In the genomic region with DNA sequence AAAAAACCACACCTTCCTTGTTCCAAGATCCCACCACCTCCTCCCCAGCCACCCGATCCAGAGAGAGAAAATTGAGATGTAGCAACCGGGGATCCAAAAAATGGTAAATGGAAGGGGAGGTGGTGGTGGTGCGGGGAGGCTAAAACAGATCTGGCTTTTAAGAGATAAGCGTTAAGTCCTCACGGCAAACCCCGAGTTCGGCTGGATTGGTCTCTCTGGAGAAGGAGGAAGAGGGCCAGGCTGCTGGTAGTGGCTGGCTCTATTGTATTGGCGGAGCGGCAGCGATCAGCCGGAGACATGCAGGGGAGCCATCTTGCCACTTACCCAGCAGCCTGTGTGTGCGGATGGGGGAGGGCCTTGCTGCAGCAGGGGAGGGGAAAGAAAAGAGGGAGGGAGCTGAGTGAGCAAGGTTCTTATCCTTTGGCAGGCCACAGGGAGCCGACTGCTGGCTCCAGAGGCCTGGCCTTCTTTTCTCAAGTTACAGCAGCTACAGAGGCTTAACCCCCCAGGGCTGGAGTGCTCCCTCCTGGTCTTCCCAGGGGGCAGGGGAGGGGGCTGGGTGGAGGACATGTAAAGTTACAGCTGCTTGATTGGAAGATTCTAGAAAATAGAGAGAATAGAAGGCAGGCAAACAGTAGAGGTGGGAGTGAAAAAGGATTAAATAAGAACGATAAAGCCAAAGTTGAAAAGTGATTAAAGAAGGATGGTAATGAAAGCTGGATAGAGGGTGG, we compare ENCODE assay signal across 1 cellular context.
TF ChIP-seq lines count a peak whose summit lies in the region.

No MANE protein-coding gene starts in this region.

TF ChIP-seq in HEK293, 187 proteins besides CTCF, POLR2A, EP300 and RAD21 (continued from another document and continues in another):
- TF ChIP-seq ZNF449 (tag by site-specific recombination; IDR thresholded peaks at IDR 0.05) (peak; percentile 34; the same call in 1 of the 2 replicates), ZNF548 (tag by site-specific recombination; IDR thresholded peaks at IDR 0.05) (no peak), TRIM28 (IDR thresholded peaks at IDR 0.05; ENCODE audit: borderline replicate concordance, low read length) (peak; percentile 62; the same call in 1 of the 2 replicates), GLI2 (tag by site-specific recombination; IDR thresholded peaks at IDR 0.05; ENCODE audit: borderline replicate concordance, low read depth) (no peak), MEIS1 (CRISPR knock-in tag; IDR thresholded peaks at IDR 0.05; ENCODE audit: borderline replicate concordance) (no peak), ZNF214 (tag by site-specific recombination; IDR thresholded peaks at IDR 0.05; ENCODE audit: borderline replicate concordance) (no peak), ZNF776 (tag by site-specific recombination; IDR thresholded peaks at IDR 0.05; ENCODE audit: borderline replicate concordance) (no peak), ZNF549 (tag by site-specific recombination; IDR thresholded peaks at IDR 0.05) (no peak), PRDM1 (tag by site-specific recombination; IDR thresholded peaks at IDR 0.05) (0 out of 2 replicates have a peak, but pooled peaks have one; percentile 23), ZBTB8A (tag by site-specific recombination; IDR thresholded peaks at IDR 0.05) (no peak), SP2 (tag by site-specific recombination; IDR thresholded peaks at IDR 0.05) (peak; percentile 72), ZNF10 (tag by site-specific recombination; IDR thresholded peaks at IDR 0.05) (peak; percentile 100), PBX3 (CRISPR knock-in tag; IDR thresholded peaks at IDR 0.05) (no peak), ZNF133 (tag by site-specific recombination; IDR thresholded peaks at IDR 0.05) (no peak), ZNF837 (tag by site-specific recombination; IDR thresholded peaks at IDR 0.05) (no peak), ZNF692 (tag by site-specific recombination; IDR thresholded peaks at IDR 0.05) (peak; percentile 38; the same call in 1 of the 2 replicates), ZNF555 (tag by site-specific recombination; conservative IDR thresholded peaks at IDR 0.05) (no peak), ZNF146 (tag by site-specific recombination; IDR thresholded peaks at IDR 0.05) (no peak), ZNF366 (tag by site-specific recombination; conservative IDR thresholded peaks at IDR 0.05) (peak; percentile 84), ZBTB17 (tag by site-specific recombination; IDR thresholded peaks at IDR 0.05) (peak; percentile 88), KLF7 (tag by site-specific recombination; IDR thresholded peaks at IDR 0.05; ENCODE audit: borderline replicate concordance) (peak; percentile 27; the same call in 1 of the 2 replicates), ZNF660 (tag by site-specific recombination; IDR thresholded peaks at IDR 0.05) (no peak), ZNF221 (tag by site-specific recombination; IDR thresholded peaks at IDR 0.05; ENCODE audit: borderline replicate concordance) (no peak), ZNF513 (tag by site-specific recombination; IDR thresholded peaks at IDR 0.05) (no peak), GLIS1 (tag by site-specific recombination; IDR thresholded peaks at IDR 0.05) (peak; percentile 100), YY2 (tag by site-specific recombination; IDR thresholded peaks at IDR 0.05) (peak; percentile 52; the same call in 1 of the 2 replicates), ZNF530 (tag by site-specific recombination; IDR thresholded peaks at IDR 0.05; ENCODE audit: low read depth) (no peak), OVOL3 (tag by site-specific recombination; IDR thresholded peaks at IDR 0.05) (no peak), ZNF292 (tag by site-specific recombination; IDR thresholded peaks at IDR 0.05; ENCODE audit: borderline replicate concordance, low read depth) (no peak), ZNF747 (tag by site-specific recombination; IDR thresholded peaks at IDR 0.05) (no peak), SP7 (tag by site-specific recombination; IDR thresholded peaks at IDR 0.05) (peak; percentile 71), ZNF155 (tag by site-specific recombination; IDR thresholded peaks at IDR 0.05) (no peak), PRDM6 (tag by site-specific recombination; IDR thresholded peaks at IDR 0.05) (no peak), ZNF324 (tag by site-specific recombination; IDR thresholded peaks at IDR 0.05) (peak; percentile 25), ZNF785 (tag by site-specific recombination; IDR thresholded peaks at IDR 0.05) (no peak), KLF17 (tag by site-specific recombination; IDR thresholded peaks at IDR 0.05) (peak; percentile 55; the same call in 1 of the 2 replicates), ZNF391 (tag by site-specific recombination; IDR thresholded peaks at IDR 0.05; ENCODE audit: borderline replicate concordance, low read depth) (no peak), HOXC10 (CRISPR knock-in tag; IDR thresholded peaks at IDR 0.05) (no peak), ZBTB44 (tag by site-specific recombination; IDR thresholded peaks at IDR 0.05) (0 out of 2 replicates have a peak, but pooled peaks have one; percentile 51), ZSCAN23 (tag by site-specific recombination; IDR thresholded peaks at IDR 0.05) (0 out of 2 replicates have a peak, but pooled peaks have one; percentile 20), MZF1 (tag by site-specific recombination; IDR thresholded peaks at IDR 0.05; ENCODE audit: borderline replicate concordance) (0 out of 2 replicates have a peak, but pooled peaks have one; percentile 19), KLF9 (tag by site-specific recombination; IDR thresholded peaks at IDR 0.05; ENCODE audit: low read depth) (peak; percentile 43; the same call in 1 of the 2 replicates), ZNF664 (tag by site-specific recombination; IDR thresholded peaks at IDR 0.05) (no peak), ZNF585B (tag by site-specific recombination; IDR thresholded peaks at IDR 0.05) (no peak), KLF16 (tag by site-specific recombination; IDR thresholded peaks at IDR 0.05) (peak; percentile 44; the same call in 1 of the 2 replicates), ZNF701 (tag by site-specific recombination; IDR thresholded peaks at IDR 0.05) (no peak)
- TF ChIP-seq, protein P1, sequence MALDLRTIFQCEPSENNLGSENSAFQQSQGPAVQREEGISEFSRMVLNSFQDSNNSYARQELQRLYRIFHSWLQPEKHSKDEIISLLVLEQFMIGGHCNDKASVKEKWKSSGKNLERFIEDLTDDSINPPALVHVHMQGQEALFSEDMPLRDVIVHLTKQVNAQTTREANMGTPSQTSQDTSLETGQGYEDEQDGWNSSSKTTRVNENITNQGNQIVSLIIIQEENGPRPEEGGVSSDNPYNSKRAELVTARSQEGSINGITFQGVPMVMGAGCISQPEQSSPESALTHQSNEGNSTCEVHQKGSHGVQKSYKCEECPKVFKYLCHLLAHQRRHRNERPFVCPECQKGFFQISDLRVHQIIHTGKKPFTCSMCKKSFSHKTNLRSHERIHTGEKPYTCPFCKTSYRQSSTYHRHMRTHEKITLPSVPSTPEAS (tag by site-specific recombination; IDR thresholded peaks at IDR 0.05), result no peak
- TF ChIP-seq, protein P2, sequence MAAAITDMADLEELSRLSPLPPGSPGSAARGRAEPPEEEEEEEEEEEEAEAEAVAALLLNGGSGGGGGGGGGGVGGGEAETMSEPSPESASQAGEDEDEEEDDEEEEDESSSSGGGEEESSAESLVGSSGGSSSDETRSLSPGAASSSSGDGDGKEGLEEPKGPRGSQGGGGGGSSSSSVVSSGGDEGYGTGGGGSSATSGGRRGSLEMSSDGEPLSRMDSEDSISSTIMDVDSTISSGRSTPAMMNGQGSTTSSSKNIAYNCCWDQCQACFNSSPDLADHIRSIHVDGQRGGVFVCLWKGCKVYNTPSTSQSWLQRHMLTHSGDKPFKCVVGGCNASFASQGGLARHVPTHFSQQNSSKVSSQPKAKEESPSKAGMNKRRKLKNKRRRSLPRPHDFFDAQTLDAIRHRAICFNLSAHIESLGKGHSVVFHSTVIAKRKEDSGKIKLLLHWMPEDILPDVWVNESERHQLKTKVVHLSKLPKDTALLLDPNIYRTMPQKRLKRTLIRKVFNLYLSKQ (tag by site-specific recombination; IDR thresholded peaks at IDR 0.05; ENCODE audit: borderline replicate concordance), result no peak
- TF ChIP-seq, protein P3, sequence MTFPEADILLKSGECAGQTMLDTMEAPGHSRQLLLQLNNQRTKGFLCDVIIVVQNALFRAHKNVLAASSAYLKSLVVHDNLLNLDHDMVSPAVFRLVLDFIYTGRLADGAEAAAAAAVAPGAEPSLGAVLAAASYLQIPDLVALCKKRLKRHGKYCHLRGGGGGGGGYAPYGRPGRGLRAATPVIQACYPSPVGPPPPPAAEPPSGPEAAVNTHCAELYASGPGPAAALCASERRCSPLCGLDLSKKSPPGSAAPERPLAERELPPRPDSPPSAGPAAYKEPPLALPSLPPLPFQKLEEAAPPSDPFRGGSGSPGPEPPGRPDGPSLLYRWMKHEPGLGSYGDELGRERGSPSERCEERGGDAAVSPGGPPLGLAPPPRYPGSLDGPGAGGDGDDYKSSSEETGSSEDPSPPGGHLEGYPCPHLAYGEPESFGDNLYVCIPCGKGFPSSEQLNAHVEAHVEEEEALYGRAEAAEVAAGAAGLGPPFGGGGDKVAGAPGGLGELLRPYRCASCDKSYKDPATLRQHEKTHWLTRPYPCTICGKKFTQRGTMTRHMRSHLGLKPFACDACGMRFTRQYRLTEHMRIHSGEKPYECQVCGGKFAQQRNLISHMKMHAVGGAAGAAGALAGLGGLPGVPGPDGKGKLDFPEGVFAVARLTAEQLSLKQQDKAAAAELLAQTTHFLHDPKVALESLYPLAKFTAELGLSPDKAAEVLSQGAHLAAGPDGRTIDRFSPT (tag by site-specific recombination; IDR thresholded peaks at IDR 0.05), result no peak
